1 cellular context compared by ENCODE assay signal in genomic region chr20:45359406-45360148, GRCh38.
TF ChIP-seq lines count a peak whose summit lies in the region.

No MANE protein-coding gene starts in this region.

TF ChIP-seq in HepG2, 621 proteins besides CTCF, POLR2A, EP300 and RAD21 (continued from another document and continues in another):
- TF ChIP-seq ZBTB46 (CRISPR knock-in tag; IDR thresholded peaks at IDR 0.05; ENCODE audit: borderline replicate concordance) (no peak), FOXP4 (CRISPR knock-in tag; IDR thresholded peaks at IDR 0.05) (no peak; the same call in 1 of the 2 replicates), MTERF4 (CRISPR knock-in tag; IDR thresholded peaks at IDR 0.05) (no peak), FOXK1 (CRISPR knock-in tag; IDR thresholded peaks at IDR 0.05; ENCODE audit: borderline replicate concordance, low read depth) (no peak), HMGXB4 (CRISPR knock-in tag; IDR thresholded peaks at IDR 0.05; ENCODE audit: borderline replicate concordance in 1 of 2, low read depth in 1 of 2) (no peak), HDAC6 (IDR thresholded peaks at IDR 0.05; ENCODE audit: low read depth, low read length) (no peak), ZNF780A (CRISPR knock-in tag; IDR thresholded peaks at IDR 0.05) (no peak), MTF1 (CRISPR knock-in tag; IDR thresholded peaks at IDR 0.05) (no peak), ZNF230 (CRISPR knock-in tag; IDR thresholded peaks at IDR 0.05) (peak; percentile 34; the same call in 1 of the 2 replicates), SP4 (CRISPR knock-in tag; IDR thresholded peaks at IDR 0.05) (peak; percentile 34; the same call in 1 of the 2 replicates), NR3C1 (CRISPR knock-in tag; IDR thresholded peaks at IDR 0.05) (no peak), MAFF (IDR thresholded peaks at IDR 0.05; ENCODE audit: low read depth, low read length) (no peak), ZNF510 (CRISPR knock-in tag; IDR thresholded peaks at IDR 0.05; ENCODE audit: low read depth) (no peak), ZNF441 (CRISPR knock-in tag; IDR thresholded peaks at IDR 0.05; ENCODE audit: borderline replicate concordance) (no peak; the same call in 1 of the 2 replicates), ATRX (CRISPR knock-in tag; IDR thresholded peaks at IDR 0.05; ENCODE audit: borderline replicate concordance) (no peak), U2AF2 (IDR thresholded peaks at IDR 0.05; ENCODE audit: low read depth, low read length) (no peak), ZNF720 (CRISPR knock-in tag; IDR thresholded peaks at IDR 0.05) (no peak), PAXIP1 (CRISPR knock-in tag; conservative IDR thresholded peaks at IDR 0.05) (peak; percentile 68), MBD4 (IDR thresholded peaks at IDR 0.05; ENCODE audit: borderline replicate concordance, low read length) (no peak), ZNF839 (CRISPR knock-in tag; IDR thresholded peaks at IDR 0.05; ENCODE audit: borderline replicate concordance) (no peak), PRDM10 (CRISPR knock-in tag; IDR thresholded peaks at IDR 0.05; ENCODE audit: low read depth) (no peak), ZGPAT (CRISPR knock-in tag; IDR thresholded peaks at IDR 0.05) (peak; percentile 3), ZBTB26 (CRISPR knock-in tag; IDR thresholded peaks at IDR 0.05; ENCODE audit: borderline replicate concordance) (no peak), TOPORS (CRISPR knock-in tag; IDR thresholded peaks at IDR 0.05) (no peak), HINFP (CRISPR knock-in tag; IDR thresholded peaks at IDR 0.05; ENCODE audit: low read depth) (0 out of 2 replicates have a peak, but pooled peaks have one; percentile 14), ZNF557 (CRISPR knock-in tag; IDR thresholded peaks at IDR 0.05) (no peak), ZNF12 (CRISPR knock-in tag; IDR thresholded peaks at IDR 0.05) (no peak), ASH2L (IDR thresholded peaks at IDR 0.05; ENCODE audit: insufficient read length, low read depth, low read length) (peak; percentile 70), HNRNPUL1 (IDR thresholded peaks at IDR 0.05; ENCODE audit: low read depth, low read length) (no peak), ARID5B (CRISPR knock-in tag; IDR thresholded peaks at IDR 0.05) (peak; percentile 32; the same call in 1 of the 2 replicates), FOXA1 (IDR thresholded peaks at IDR 0.05) (no peak), FOXA1 (CRISPR knock-in tag; IDR thresholded peaks at IDR 0.05) (no peak), ATAD3A (CRISPR knock-in tag; IDR thresholded peaks at IDR 0.05) (no peak), RNF2 (conservative IDR thresholded peaks at IDR 0.05; ENCODE audit: low read depth) (0 out of 2 replicates have a peak, but pooled peaks have one; percentile 25), ZNF616 (CRISPR knock-in tag; IDR thresholded peaks at IDR 0.05; ENCODE audit: low read depth) (no peak)
